In the genomic region with DNA sequence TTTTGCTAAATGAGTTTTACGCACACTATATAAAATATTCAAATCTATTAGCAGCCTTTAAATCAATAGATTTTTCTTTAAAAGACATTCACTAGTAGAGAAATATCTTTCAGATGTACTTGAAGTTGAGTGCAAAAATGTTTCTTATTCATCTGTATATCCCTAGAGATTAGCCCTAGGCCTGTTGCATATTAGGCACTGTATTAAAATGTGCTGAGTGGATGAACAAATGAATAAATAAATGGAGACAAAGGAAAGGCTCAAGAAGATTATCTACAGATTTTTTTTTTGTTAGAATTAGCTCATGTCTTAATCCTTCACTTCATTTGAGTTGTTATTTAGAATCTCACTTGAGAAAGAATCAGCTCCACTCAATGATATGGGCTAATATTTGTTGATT, we compare ENCODE assay signal across 30 cellular contexts. TPM values are rescaled to one million over a fixed set of nuclear protein-coding genes. Genes with fewer than 3 reads are reported as not detected.
"Had no signal": no experiment of that assay in that cellular context is flagged by ENCODE, and none has a peak within 500 bp of the region (broad histone marks: within the 10 kb centered on the region; RNA-seq: fewer than 3 reads in every experiment).

No MANE protein-coding gene starts in this region.

- H3K36me3 ChIP-seq: adrenal gland, esophagus muscularis mucosa, gastroesophageal sphincter, heart right ventricle had no signal

- H3K27ac ChIP-seq: adrenal gland, body of pancreas, esophagus muscularis mucosa, gastroesophageal sphincter, heart right ventricle had no signal

- H3K27me3 ChIP-seq: adrenal gland, body of pancreas, esophagus muscularis mucosa, gastroesophageal sphincter, heart right ventricle had no signal

- ATAC-seq: activated CD4-positive, alpha-beta T cell treated with anti-CD3 and anti-CD28 coated beads for 36 hours; activated T-cell treated with anti-CD3 and anti-CD28 coated beads, Interleukin-2, amount 50 U/mL, for 72 hours; body of pancreas; effector memory CD8-positive, alpha-beta T cell; gastroesophageal sphincter; heart right ventricle had no signal

- H3K9me3 ChIP-seq: adrenal gland, body of pancreas, esophagus muscularis mucosa, gastroesophageal sphincter, heart right ventricle had no signal

- DNase-seq: activated CD4-positive, alpha-beta memory T cell treated with anti-CD3 and anti-CD28 coated beads, Interleukin-2, amount 10 ng/mL, durations not matched to agents 7 days and 5 days; activated CD4-positive, alpha-beta T cell treated with anti-CD3 and anti-CD28 coated beads for 36 hours; activated CD4-positive, alpha-beta T cell treated with anti-CD3 and anti-CD28 coated beads, Interleukin-2, amount 10 ng/mL, durations not matched to agents 24 days and 14 days; activated CD4-positive, alpha-beta T cell treated with anti-CD3 and anti-CD28 coated beads, Interleukin-2, amount 50 U/mL, for 4 hours; activated CD4-positive, CD25-positive, alpha-beta regulatory T cell; activated CD4-positive, CD25-positive, alpha-beta regulatory T cell treated with anti-CD3 and anti-CD28 coated beads, Interleukin-2, amount 50 U/mL, for 72 hours; activated CD8-positive, alpha-beta memory T cell treated with anti-CD3 and anti-CD28 coated beads, Interleukin-2, amount 50 U/mL, for 48 hours; activated gamma-delta T cell; activated naive CD4-positive, alpha-beta T cell treated with anti-CD3 and anti-CD28 coated beads, Interleukin-2, amount 50 U/mL, for 16 hours; activated naive CD4-positive, alpha-beta T cell treated with Interleukin-2 at 50 U/mL for 16 hours; activated T-cell treated with anti-CD3 and anti-CD28 coated beads for 4 hours; activated T-cell treated with anti-CD3 and anti-CD28 coated beads, Interleukin-2, amount 50 U/mL, for 24 hours; activated T-cell treated with anti-CD3 and anti-CD28 coated beads, Interleukin-2, amount 50 U/mL, for 72 hours; adrenal gland; amygdala; aorta; body of pancreas; caudate nucleus; cortex of kidney; dermis blood vessel endothelial cell; effector CD4-positive, alpha-beta T cell; effector memory CD8-positive, alpha-beta T cell; erythroblast; foreskin melanocyte; heart right ventricle; T-helper 2 cell had no signal

- H3K4me3 ChIP-seq: adrenal gland, body of pancreas, esophagus muscularis mucosa, gastroesophageal sphincter, heart right ventricle had no signal

- H3K4me1 ChIP-seq: adrenal gland, body of pancreas, esophagus muscularis mucosa, gastroesophageal sphincter, heart right ventricle had no signal

RNA-seq across cellular contexts. Expression of a gene that starts 12.0 kb away (rescaled TPM):
- total RNA-seq: activated CD4-positive, alpha-beta memory T cell treated with anti-CD3 and anti-CD28 coated beads, Interleukin-2, amount 10 ng/mL, durations not matched to agents 7 days and 5 days; activated CD4-positive, alpha-beta T cell treated with anti-CD3 and anti-CD28 coated beads for 36 hours; activated CD4-positive, alpha-beta T cell treated with anti-CD3 and anti-CD28 coated beads, Interleukin-2, amount 10 ng/mL, durations not matched to agents 24 days and 14 days; activated T-cell treated with anti-CD3 and anti-CD28 coated beads, Interleukin-2, amount 50 U/mL, for 72 hours; adrenal gland; aorta; body of pancreas; dermis blood vessel endothelial cell; esophagus muscularis mucosa; fibroblast of villous mesenchyme; gastroesophageal sphincter; glomerular endothelial cell; heart right ventricle had no signal
